9 cellular contexts compared by ENCODE assay signal in the genomic region with DNA sequence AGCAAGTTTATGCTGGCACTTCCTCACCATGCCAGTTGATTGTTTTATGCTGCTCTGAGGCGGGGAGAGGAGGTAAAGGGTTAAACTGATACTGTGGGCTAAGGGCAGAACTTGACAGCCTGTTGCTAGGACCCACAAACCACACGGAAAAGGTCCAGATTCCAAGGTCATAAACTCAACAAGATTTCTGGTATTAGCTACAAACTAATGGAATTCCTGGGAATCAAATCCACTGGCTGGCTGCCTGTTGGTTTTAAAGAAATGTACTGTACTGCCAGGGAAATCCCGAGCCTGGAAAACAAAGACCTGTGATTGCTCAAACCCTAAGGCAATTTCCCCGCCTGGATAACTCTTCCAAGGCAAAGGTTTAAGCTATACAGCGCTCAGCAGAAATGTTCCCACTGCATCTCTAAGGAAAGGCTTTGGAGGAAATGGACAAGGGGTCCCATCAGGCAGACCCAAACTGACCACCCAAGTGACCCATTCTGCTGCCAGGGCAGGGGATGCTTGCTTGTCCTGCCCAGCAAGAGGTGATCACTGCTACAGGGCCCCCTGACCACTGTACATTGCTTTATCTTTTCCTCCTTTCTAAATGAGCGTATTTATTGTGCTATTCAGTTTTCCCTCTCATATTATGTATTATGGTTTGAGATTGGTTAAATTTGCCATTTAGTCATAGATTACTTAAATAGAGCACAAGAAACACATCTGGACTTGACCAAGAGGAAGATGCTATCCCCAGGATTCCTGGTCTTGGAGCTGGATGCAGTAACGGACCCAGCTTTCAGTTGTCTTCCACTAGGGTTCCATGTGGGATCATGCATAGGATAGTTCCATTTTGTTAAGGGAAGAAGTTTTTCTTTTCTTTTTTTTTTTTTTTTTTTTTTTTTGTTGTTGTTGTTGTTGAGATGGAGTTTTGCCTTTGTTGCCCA.
DNase-seq lines count a peak whose midpoint lies in the region; ATAC-seq and TF ChIP-seq lines count a peak whose summit lies in the region.
"Had no signal": no experiment of that assay in that cellular context is flagged by ENCODE, and none has a peak within 500 bp of the region (broad histone marks: within the 10 kb centered on the region; RNA-seq: fewer than 3 reads in every experiment).

No MANE protein-coding gene starts in this region.

- TF ChIP-seq CTCF in Panc1 (IDR thresholded peaks at IDR 0.05) (no peak), fibroblast of lung (conservative IDR thresholded peaks at IDR 0.05 in 1 of 2, IDR thresholded peaks at IDR 0.05 in 1 of 2; ENCODE audit: low read depth in 1 of 2, low read length in 2 of 2) (no peak), GM20000 (IDR thresholded peaks at IDR 0.05; ENCODE audit: extremely low read depth, missing control alignments) (no peak)

- H2AFZ ChIP-seq in ACC112 (ENCODE audit: low read length, unreplicated experiment) (no peak overlapping the region), fibroblast of lung (ENCODE audit: low read length) (no peak overlapping the region)

- peak overlapping the region; percentile 1 for H3K9ac ChIP-seq in fibroblast of lung (ENCODE audit: insufficient read depth, low read length)
- peak overlapping the region in 1 of 2 donors; percentile 28 for H3K9ac ChIP-seq in mucosa of rectum (ENCODE audit: low read depth in 1 of 2, low read length in 2 of 2)
- H3K9ac ChIP-seq: BLaER1 had no signal

- H4K20me1 ChIP-seq in fibroblast of lung (ENCODE audit: control insufficient read depth, extremely low read depth, insufficient read depth, low read length): no peaks in the 10 kb centered on the region
- H4K20me1 ChIP-seq: BLaER1 had no signal

- H3K9me3 ChIP-seq in Panc1 (ENCODE audit: control insufficient read depth, insufficient read depth, low read depth, low read length): peaks cover 2% of the 10 kb centered on the region; the same call in 1 of the 2 replicates
- no peaks in the 10 kb centered on the region for H3K9me3 ChIP-seq in fibroblast of lung (ENCODE audit: control insufficient read depth, insufficient read depth, low read depth, low read length)
- H3K9me3 ChIP-seq in mucosa of rectum (ENCODE audit: control insufficient read depth in 2 of 2, low read length in 2 of 2): no peaks in the 10 kb centered on the region

- in situ Hi-C loops in Panc1 (cut with HindIII; ENCODE audit: low pct_unique_long_range_greater_than_20kb, low sequenced_read_pairs): no loop called here

- intact Hi-C loops in Panc1 (cut with micrococcal nuclease; ENCODE audit: unreplicated experiment): no loop called here

- H3K27me3 ChIP-seq in ACC112 (ENCODE audit: insufficient read depth, low read length) (no peaks in the 10 kb centered on the region), Panc1 (ENCODE audit: control insufficient read depth, insufficient read depth, low read length) (no peaks in the 10 kb centered on the region), fibroblast of lung (ENCODE audit: control insufficient read depth, insufficient read depth, low read length) (no peaks in the 10 kb centered on the region), mucosa of rectum (ENCODE audit: control insufficient read depth in 2 of 2, insufficient read depth in 2 of 2, low read length in 2 of 2) (no peaks in the 10 kb centered on the region)
- H3K27me3 ChIP-seq: BLaER1 had no signal

- H3K79me2 ChIP-seq in ACC112 (ENCODE audit: control insufficient read depth, insufficient read depth, low read length, unreplicated experiment): peaks cover 3% of the 10 kb centered on the region
- no peaks in the 10 kb centered on the region for H3K79me2 ChIP-seq in fibroblast of lung (ENCODE audit: control insufficient read depth, insufficient read depth, low read length)

- H3K4me3 Mint-ChIP-seq in activated CD4-positive, alpha-beta T cell treated with anti-CD3 and anti-CD28 coated beads, Interleukin-2, amount 10 ng/mL, durations not matched to agents 7 days and 5 days: no peak overlapping the region

- peaks cover 43% of the 10 kb centered on the region for H3K36me3 Mint-ChIP-seq in activated CD4-positive, alpha-beta T cell treated with anti-CD3 and anti-CD28 coated beads, Interleukin-2, amount 10 ng/mL, durations not matched to agents 7 days and 5 days (ENCODE audit: low read depth)

- no peak for DNase-seq in Panc1 (ENCODE audit: low read depth, low spot score)
- peak; percentile 96 to 99 for DNase-seq in fibroblast of lung (ENCODE audit: low read depth in 2 of 2)
- DNase-seq in inferior parietal cortex (ENCODE audit: extremely low spot score): no peak
- DNase-seq in activated CD4-positive, alpha-beta T cell treated with anti-CD3 and anti-CD28 coated beads, Interleukin-2, amount 10 ng/mL, durations not matched to agents 7 days and 5 days: no peak
- DNase-seq in DMS79 (lab: John Stamatoyannopoulos, UW): no peak
- DNase-seq in GM20000 (ENCODE audit: low spot score): no peak

- POLR2A ChIA-PET in Panc1 (lab: Charles Lee): interaction anchor here (0.5 to 0.6 kb wide), 3 partner anchors 17 to 125 kb away, joined by 4 to 8 read pairs (median 7); no protein-coding TSS in a partner anchor
- POLR2A ChIA-PET in activated CD4-positive, alpha-beta T cell treated with anti-CD3 and anti-CD28 coated beads, Interleukin-2, amount 10 ng/mL, durations not matched to agents 7 days and 5 days (lab: Charles Lee): no interaction called here

- H3K9me3 Mint-ChIP-seq in activated CD4-positive, alpha-beta T cell treated with anti-CD3 and anti-CD28 coated beads, Interleukin-2, amount 10 ng/mL, durations not matched to agents 7 days and 5 days: peaks cover 17% of the 10 kb centered on the region

- H3K27me3 Mint-ChIP-seq in activated CD4-positive, alpha-beta T cell treated with anti-CD3 and anti-CD28 coated beads, Interleukin-2, amount 10 ng/mL, durations not matched to agents 7 days and 5 days: no peaks in the 10 kb centered on the region

- peaks cover 10% of the 10 kb centered on the region for H3K4me1 Mint-ChIP-seq in activated CD4-positive, alpha-beta T cell treated with anti-CD3 and anti-CD28 coated beads, Interleukin-2, amount 10 ng/mL, durations not matched to agents 7 days and 5 days

- peak; percentile 91 for ATAC-seq in Panc1

- peak overlapping the region; percentile 18 for H3K4me2 ChIP-seq in fibroblast of lung (ENCODE audit: extremely low read depth, insufficient read depth, low read length)
- H3K4me2 ChIP-seq: BLaER1 had no signal

- H3K4me1 ChIP-seq in ACC112 (ENCODE audit: control insufficient read depth, insufficient read depth, low read length, unreplicated experiment): peaks cover 62% of the 10 kb centered on the region
- peaks cover 15% of the 10 kb centered on the region for H3K4me1 ChIP-seq in Panc1 (ENCODE audit: control insufficient read depth, insufficient read depth, low read length)
- H3K4me1 ChIP-seq in fibroblast of lung (ENCODE audit: control insufficient read depth, extremely low read depth, insufficient read depth, low read length): peaks cover 38% of the 10 kb centered on the region
- peaks cover 25 to 27% of the 10 kb centered on the region in 2 donors for H3K4me1 ChIP-seq in mucosa of rectum (ENCODE audit: control insufficient read depth in 2 of 2, insufficient read depth in 2 of 2, low read length in 2 of 2)
- H3K4me1 ChIP-seq: BLaER1 had no signal

- BruUV-seq in Panc1 (replicated peaks; lab: Mats Ljungman, UMichigan): no TSS peak

- peaks cover 10% of the 10 kb centered on the region; the same call in 1 of the 2 replicates for H3K36me3 ChIP-seq in ACC112 (ENCODE audit: insufficient read depth, low read length)
- H3K36me3 ChIP-seq in Panc1 (ENCODE audit: control insufficient read depth, insufficient read depth, low read length): no peaks in the 10 kb centered on the region
- no peaks in the 10 kb centered on the region for H3K36me3 ChIP-seq in fibroblast of lung (ENCODE audit: control insufficient read depth, insufficient read depth, low read length)
- no peaks in the 10 kb centered on the region for H3K36me3 ChIP-seq in mucosa of rectum (ENCODE audit: control insufficient read depth in 2 of 2, insufficient read depth in 2 of 2, low read length in 2 of 2)

- H3K27ac Mint-ChIP-seq in activated CD4-positive, alpha-beta T cell treated with anti-CD3 and anti-CD28 coated beads, Interleukin-2, amount 10 ng/mL, durations not matched to agents 7 days and 5 days: no peak overlapping the region

- CTCF ChIA-PET in Panc1 (lab: Charles Lee): no interaction called here
- CTCF ChIA-PET in activated CD4-positive, alpha-beta T cell treated with anti-CD3 and anti-CD28 coated beads, Interleukin-2, amount 10 ng/mL, durations not matched to agents 7 days and 5 days (lab: Charles Lee): interaction anchor here (0.6 to 1.3 kb wide), 3 partner anchors 16 to 149 kb away, joined by 3 to 7 read pairs (median 3); no protein-coding TSS in a partner anchor

- H3K27ac ChIP-seq in ACC112 (ENCODE audit: low read depth, low read length) (peak overlapping the region; percentile 99), Panc1 (ENCODE audit: low read length) (peak overlapping the region; percentile 86), fibroblast of lung (ENCODE audit: insufficient read depth, low read length) (peak overlapping the region; percentile 75), mucosa of rectum (ENCODE audit: low read depth in 2 of 2, low read length in 2 of 2) (peak overlapping the region; percentile 35 to 80)
- H3K27ac ChIP-seq: BLaER1 had no signal

- H3K4me3 ChIP-seq in ACC112 (ENCODE audit: low read depth, low read length): no peak overlapping the region
- H3K4me3 ChIP-seq in Panc1 (ENCODE audit: low read depth in 2 of 2, low read length in 2 of 2): no peak overlapping the region
- H3K4me3 ChIP-seq in fibroblast of lung (replicated peaks in 1 of 4; ENCODE audit: control extremely low read depth in 1 of 4, insufficient read depth in 1 of 4, low read depth in 3 of 4, low read length in 4 of 4): no peak overlapping the region
- peak overlapping the region in 1 of 2 donors; percentile 5 for H3K4me3 ChIP-seq in mucosa of rectum (ENCODE audit: low read length in 2 of 2)
- H3K4me3 ChIP-seq: BLaER1 had no signal

Comparison
In these comparisons a context has a peak if more than half of its experiments do, and no peak if none do; other contexts are left out.
1. DNase-seq: peak in fibroblast of lung (2 of 2); none in Panc1 (single experiment), inferior parietal cortex (single experiment), activated CD4-positive, alpha-beta T cell treated with anti-CD3 and anti-CD28 coated beads, Interleukin-2, amount 10 ng/mL, durations not matched to agents 7 days and 5 days (single experiment), DMS79 (single experiment) and GM20000 (single experiment).
2. Peak in every context shown above with its lines, with median percentiles within 50 percentile points of each other: H3K27ac ChIP-seq.